8 cellular contexts compared by ENCODE assay signal in genomic region chr7:92717982-92718716, GRCh38.
DNase-seq lines count a peak whose midpoint lies in the region; TF ChIP-seq lines count a peak whose summit lies in the region.

No MANE protein-coding gene starts in this region.

- H3K4me2 ChIP-seq in GM23248 (ENCODE audit: unreplicated experiment), result peak overlapping the region; percentile 96

- H3K9me3 ChIP-seq in GM23248 (ENCODE audit: low read depth) (no peaks in the 10 kb centered on the region), esophagus squamous epithelium (no peaks in the 10 kb centered on the region), suprapubic skin (no peaks in the 10 kb centered on the region)

- TF ChIP-seq POLR2A in esophagus squamous epithelium (IDR thresholded peaks at IDR 0.05) (peak in 1 of 4 donors; percentile 26), suprapubic skin (IDR thresholded peaks at IDR 0.05) (no peak)

- no peaks in the 10 kb centered on the region for H3K9me2 ChIP-seq in GM23248 (ENCODE audit: insufficient read depth)

- in situ Hi-C loops in GM23248 (cut with MboI), result no loop called here

- H2AFZ ChIP-seq in GM23248, result peak overlapping the region; percentile 63

- TF ChIP-seq CTCF in esophagus squamous epithelium (IDR thresholded peaks at IDR 0.05), result no peak
- no peak for TF ChIP-seq CTCF in suprapubic skin (IDR thresholded peaks at IDR 0.05)

- H3K27me3 ChIP-seq in GM23248 (replicated peaks; ENCODE audit: insufficient read depth), result no peaks in the 10 kb centered on the region
- no peaks in the 10 kb centered on the region for H3K27me3 ChIP-seq in esophagus squamous epithelium
- no peaks in the 10 kb centered on the region for H3K27me3 ChIP-seq in suprapubic skin

- DNase-seq in COR-L47 (lab: John Stamatoyannopoulos, UW) (peak; percentile 19), GM23248 (peak; percentile 85), NCI-H2196 (lab: John Stamatoyannopoulos, UW; ENCODE audit: unreplicated experiment) (peak; percentile 75), esophagus squamous epithelium (lab: John Stamatoyannopoulos, UW) (no peak), occipital lobe (lab: John Stamatoyannopoulos, UW) (peak; percentile 41), suprapubic skin (ENCODE audit: low spot score in 2 of 2) (peak in 1 of 2 donors; percentile 67), T1000 (lab: John Stamatoyannopoulos, UW) (no peak)
- DNase-seq in activated CD8-positive, alpha-beta memory T cell treated with anti-CD3 and anti-CD28 coated beads, Interleukin-2, amount 50 U/mL, for 48 hours, result peak; percentile 74

- no peaks in the 10 kb centered on the region for H4K20me1 ChIP-seq in GM23248 (ENCODE audit: insufficient read depth)

- no peak for TF ChIP-seq EP300 in suprapubic skin (IDR thresholded peaks at IDR 0.05)

- H3K27ac ChIP-seq in GM23248, result peak overlapping the region; percentile 93
- H3K27ac ChIP-seq in esophagus squamous epithelium, result peak overlapping the region; percentile 72 to 91 (median 88)
- peak overlapping the region; percentile 86 for H3K27ac ChIP-seq in suprapubic skin

- H3F3A ChIP-seq in GM23248 (ENCODE audit: insufficient read depth), result peaks cover 42% of the 10 kb centered on the region

- peak overlapping the region; percentile 83 for H3K9ac ChIP-seq in GM23248

- H3K4me3 ChIP-seq in GM23248, result peak overlapping the region; percentile 78
- peak overlapping the region; percentile 29 to 65 (median 47) for H3K4me3 ChIP-seq in esophagus squamous epithelium
- peak overlapping the region; percentile 48 for H3K4me3 ChIP-seq in suprapubic skin

- intact Hi-C loops in esophagus squamous epithelium (cut with DNase I), result no loop called here

- H3K4me1 ChIP-seq in GM23248 (ENCODE audit: insufficient read depth) (peaks cover 20% of the 10 kb centered on the region), esophagus squamous epithelium (peaks cover 0 to 35% (median 8%) of the 10 kb centered on the region in 3 donors), suprapubic skin (peaks cover 23% of the 10 kb centered on the region)

- H3K79me2 ChIP-seq in GM23248 (ENCODE audit: insufficient read depth), result peaks cover 95% of the 10 kb centered on the region

- 9 to 10% methylated on average over 19 of the region's 19 CpGs for WGBS in GM23248 (ENCODE audit: low coverage in 1 of 2, low lambda C conversion rate in 2 of 2, missing lambda C conversion rate in 2 of 2), 2 experiments
- 27 to 28% methylated on average over 18 of the region's 19 CpGs for WGBS in esophagus squamous epithelium, 2 donors
- 46% methylated on average over 19 of the region's 19 CpGs for WGBS in suprapubic skin

- H3K36me3 ChIP-seq in GM23248 (ENCODE audit: low read depth), result peaks cover 9% of the 10 kb centered on the region; the same call in 1 of the 2 replicates
- H3K36me3 ChIP-seq in esophagus squamous epithelium, result peaks cover 0 to 6% (median 0%) of the 10 kb centered on the region in 3 donors
- no peaks in the 10 kb centered on the region for H3K36me3 ChIP-seq in suprapubic skin

Comparison
In these comparisons a context has a peak if more than half of its experiments do, and no peak if none do; other contexts are left out.
1. DNase-seq: peak in COR-L47 (single experiment), GM23248 (single experiment), NCI-H2196 (single experiment), activated CD8-positive, alpha-beta memory T cell treated with anti-CD3 and anti-CD28 coated beads, Interleukin-2, amount 50 U/mL, for 48 hours (single experiment) and occipital lobe (single experiment); none in esophagus squamous epithelium (single experiment) and T1000 (single experiment).
2. Peak in every context shown above with its lines, with median percentiles within 50 percentile points of each other: H3K27ac ChIP-seq and H3K4me3 ChIP-seq.